Comparison of ENCODE assay signal across 12 cellular contexts in the genomic region with DNA sequence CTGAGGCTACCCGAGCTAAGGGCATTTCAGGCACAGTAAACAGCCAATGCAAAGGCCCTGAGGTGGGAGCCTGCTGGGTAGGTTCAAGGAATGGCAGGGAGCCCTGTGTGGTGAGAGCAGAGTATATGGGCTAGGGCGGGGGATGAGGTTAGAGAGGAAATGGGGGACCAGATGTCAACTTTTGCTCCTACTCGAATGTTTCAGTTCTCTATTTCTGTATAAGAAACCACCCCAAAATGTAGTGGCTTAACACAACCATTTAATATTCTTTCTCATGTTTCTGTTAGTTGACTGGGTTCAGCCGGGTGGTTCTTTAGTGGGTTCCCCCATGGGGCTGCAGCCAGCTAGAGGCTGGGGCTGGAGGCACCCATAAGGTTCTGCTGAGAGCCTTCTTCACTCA. TPM values are rescaled to one million over a fixed set of nuclear protein-coding genes. Genes with fewer than 3 reads are reported as not detected.
DNase-seq lines count a peak whose midpoint lies in the region; ATAC-seq and TF ChIP-seq lines count a peak whose summit lies in the region.
"Had no signal": no experiment of that assay in that cellular context is flagged by ENCODE, and none has a peak within 500 bp of the region (broad histone marks: within the 10 kb centered on the region; RNA-seq: fewer than 3 reads in every experiment).

No MANE protein-coding gene starts in this region.

- ATAC-seq in GM19043 (IDR thresholded peaks at IDR 0.05; ENCODE audit: low read depth, unreplicated experiment), result peak; percentile 60
- peak; percentile 41 for ATAC-seq in HG02623 (IDR thresholded peaks at IDR 0.05; ENCODE audit: unreplicated experiment)
- ATAC-seq in HG03039 (IDR thresholded peaks at IDR 0.05; ENCODE audit: unreplicated experiment), result no peak
- no peak for ATAC-seq in HG03469 (IDR thresholded peaks at IDR 0.05; ENCODE audit: unreplicated experiment)

- H3K4me1 ChIP-seq in thyroid gland (peaks cover 45 to 79% of the 10 kb centered on the region in 2 donors), prostate gland (replicated peaks) (peaks cover 11% of the 10 kb centered on the region)

- TF ChIP-seq POLR2A in thyroid gland (IDR thresholded peaks at IDR 0.05) (no peak), prostate gland (IDR thresholded peaks at IDR 0.05) (no peak)

- intact Hi-C loops in thyroid gland (cut with DNase I), result no loop called here
- intact Hi-C loops in prostate gland (cut with DNase I), result no loop called here

- DNase-seq in MV-4-11 (lab: John Stamatoyannopoulos, UW) (peak; percentile 94), thyroid gland (no peak), prostate gland (ENCODE audit: low spot score) (no peak)
- DNase-seq: DMS79 treated with DMSO at 0.1 percent for 48 hours, NCI-H69 had no signal

- H3K27me3 ChIP-seq in thyroid gland (no peaks in the 10 kb centered on the region), prostate gland (replicated peaks; ENCODE audit: insufficient read depth) (no peaks in the 10 kb centered on the region)

- peak overlapping the region in 2 of 3 donors; percentile 62 to 77 for H3K27ac ChIP-seq in thyroid gland
- no peak overlapping the region for H3K27ac ChIP-seq in prostate gland

- WGBS in thyroid gland, 2 donors, result 86 to 94% methylated on average over 4 of the region's 4 CpGs
- 94% methylated on average over 4 of the region's 4 CpGs for WGBS in prostate gland

- H3K36me3 ChIP-seq in thyroid gland (no peaks in the 10 kb centered on the region), prostate gland (no peaks in the 10 kb centered on the region)

- H3K4me3 ChIP-seq in thyroid gland (replicated peaks in 1 of 3) (no peak overlapping the region), prostate gland (no peak overlapping the region)

- TF ChIP-seq CTCF in thyroid gland (IDR thresholded peaks at IDR 0.05), result no peak
- no peak for TF ChIP-seq CTCF in prostate gland (IDR thresholded peaks at IDR 0.05)

- H3K9me3 ChIP-seq in thyroid gland (no peaks in the 10 kb centered on the region), prostate gland (no peaks in the 10 kb centered on the region)

RNA-seq across cellular contexts. Expression of a gene that starts 5.8 kb away (rescaled TPM):
- total RNA-seq in thyroid gland, result 100 to 1,000 TPM in 2 of 4 donors, 10 to 100 TPM in 2; 82.8 to 260 (median 167) TPM
- 10 to 100 TPM; 40.1 to 49.8 TPM for total RNA-seq in prostate gland

RNA-seq across cellular contexts. Expression of a gene that starts 53.9 kb away (rescaled TPM):
- total RNA-seq in thyroid gland, result 1 to 10 TPM in 1 of 4 donors, under 1 TPM in 2, not detected in 1; 0.22 to 3.6 (median 0.63) TPM
- under 1 TPM; 0.36 to 0.68 TPM for total RNA-seq in prostate gland
- total RNA-seq: bronchial epithelial cell, H1, pulmonary artery endothelial cell had no signal

Comparison
In these comparisons a context has a peak if more than half of its experiments do, and no peak if none do; other contexts are left out.
1. ATAC-seq: peak in GM19043 (single experiment) and HG02623 (single experiment); none in HG03039 (single experiment) and HG03469 (single experiment).
2. H3K27ac ChIP-seq: peak in thyroid gland (2 of 3); none in prostate gland (0 of 2).